In the genomic region with DNA sequence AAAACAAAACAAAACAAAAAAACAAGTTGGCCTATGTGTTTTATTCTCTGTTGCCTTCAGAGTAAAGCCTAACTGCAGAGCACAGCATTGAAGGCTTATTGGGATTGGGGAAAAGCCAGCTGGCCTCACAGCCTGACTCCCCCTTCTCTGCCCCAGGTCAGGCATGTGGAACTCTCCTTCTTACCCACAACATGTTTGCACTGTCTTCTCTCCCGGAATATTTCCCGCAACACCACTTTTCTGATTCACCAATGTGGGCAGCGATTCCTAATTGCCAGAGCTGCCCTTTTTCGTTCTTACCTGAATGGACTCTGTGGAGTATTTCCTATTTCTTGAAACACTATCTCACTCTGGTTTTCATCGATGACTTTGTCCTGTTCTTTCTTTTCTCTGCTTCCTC, we compare ENCODE assay signal across 16 cellular contexts. TPM values are rescaled to one million over a fixed set of nuclear protein-coding genes. Genes with fewer than 3 reads are reported as not detected.
DNase-seq lines count a peak whose midpoint lies in the region; FAIRE-seq and TF ChIP-seq lines count a peak whose summit lies in the region.
"Had no signal": no experiment of that assay in that cellular context is flagged by ENCODE, and none has a peak within 500 bp of the region (broad histone marks: within the 10 kb centered on the region; RNA-seq: fewer than 3 reads in every experiment).

No MANE protein-coding gene starts in this region.

- in situ Hi-C loops in GM13977 (cut with MboI; ENCODE audit: low pct_unique_long_range_greater_than_20kb, low sequenced_read_pairs, unreplicated experiment) = loop anchor here (25.0 kb wide), 1 partner anchor 281 kb away; no protein-coding TSS in a partner anchor

- H2BK20ac ChIP-seq in H9 (ENCODE audit: low read depth, low read length, poor library complexity, severe bottlenecking) = no peak overlapping the region

- WGBS in mesendoderm (ENCODE audit: extremely low coverage, insufficient coverage, low lambda C conversion rate) = no CpG with 5 or more reads among the region's 5 CpGs
- 55 to 62% methylated on average over 5 of the region's 5 CpGs for WGBS in thyroid gland, 2 donors
- no CpG with 5 or more reads among the region's 5 CpGs for WGBS in H9 (ENCODE audit: extremely low coverage, insufficient read length, low lambda C conversion rate)

- H4K8ac ChIP-seq in mesendoderm (ENCODE audit: low read depth, low read length) (no peak overlapping the region), H9 (replicated peaks; ENCODE audit: insufficient read length, low read depth, low read length) (no peak overlapping the region)

- H3K36me3 ChIP-seq in endothelial cell of umbilical vein (ENCODE audit: control insufficient read depth in 2 of 2, extremely low read depth in 1 of 2, insufficient read depth in 2 of 2, low read length in 2 of 2) (no peaks in the 10 kb centered on the region), mesendoderm (ENCODE audit: control insufficient read depth, insufficient read depth, low read length) (no peaks in the 10 kb centered on the region), thyroid gland (no peaks in the 10 kb centered on the region)
- H3K36me3 ChIP-seq: BLaER1 treated with 17β-estradiol and CSF1 and Interleukin-3, amounts not matched to agents 10 nM and 100 nM had no signal

- H3K4me1 ChIP-seq in endothelial cell of umbilical vein (ENCODE audit: control insufficient read depth, extremely low read depth, insufficient read depth, low read length) (peaks cover 6% of the 10 kb centered on the region), mesendoderm (ENCODE audit: control insufficient read depth, low read depth, low read length) (peaks cover 2% of the 10 kb centered on the region), thyroid gland (peaks cover 2 to 10% of the 10 kb centered on the region in 2 donors), H9 (ENCODE audit: insufficient read depth, low read length) (peaks cover 2% of the 10 kb centered on the region)

- H3K56ac ChIP-seq in mesendoderm (ENCODE audit: low read length) (no peak overlapping the region), H9 (ENCODE audit: insufficient read length, low read depth, low read length) (no peak overlapping the region)

- no peak overlapping the region for H2AFZ ChIP-seq in endothelial cell of umbilical vein (ENCODE audit: low read depth, low read length)
- no peak overlapping the region for H2AFZ ChIP-seq in H9 (ENCODE audit: low read length)
- H2AFZ ChIP-seq: GM23248 had no signal

- peaks cover 16% of the 10 kb centered on the region for H3K27me3 Mint-ChIP-seq in T-helper 1 cell treated with Interleukin-12 subunit alpha and Interleukin-12 subunit beta and Interleukin-4 antibody, amounts not matched to agents 30 μg/mL and 1 μg/mL, for 36 hours (ENCODE audit: low read depth)
- peaks cover 73% of the 10 kb centered on the region for H3K27me3 Mint-ChIP-seq in H9 (ENCODE audit: low read depth)

- H4K20me1 ChIP-seq in endothelial cell of umbilical vein (replicated peaks; ENCODE audit: control insufficient read depth, extremely low read depth, insufficient read depth, low read length) (no peaks in the 10 kb centered on the region), H9 (ENCODE audit: control insufficient read depth, insufficient read depth, insufficient read length) (no peaks in the 10 kb centered on the region)

- H3K27me3 ChIP-seq in endothelial cell of umbilical vein (ENCODE audit: control insufficient read depth in 2 of 2, insufficient read depth in 2 of 2, low read length in 2 of 2) (peaks cover 18 to 21% of the 10 kb centered on the region in 2 experiments), mesendoderm (ENCODE audit: insufficient read depth, low read length, poor library complexity) (no peaks in the 10 kb centered on the region), thyroid gland (no peaks in the 10 kb centered on the region), H9 (ENCODE audit: insufficient read depth, low read length) (peaks cover 9% of the 10 kb centered on the region; the same call in 1 of the 2 replicates)
- H3K27me3 ChIP-seq: BLaER1 treated with 17β-estradiol and CSF1 and Interleukin-3, amounts not matched to agents 10 nM and 100 nM had no signal

- H3K4me3 ChIP-seq in endothelial cell of umbilical vein (replicated peaks in 1 of 3; ENCODE audit: insufficient read depth in 1 of 3, low read depth in 1 of 3, low read length in 3 of 3) (no peak overlapping the region), mesendoderm (ENCODE audit: low read length) (no peak overlapping the region), thyroid gland (replicated peaks in 1 of 3) (no peak overlapping the region)
- H3K4me3 ChIP-seq: BLaER1 treated with 17β-estradiol and CSF1 and Interleukin-3, amounts not matched to agents 10 nM and 100 nM; GM12878; GM23248 had no signal

- peaks cover 16% of the 10 kb centered on the region for H3K4me1 Mint-ChIP-seq in T-helper 1 cell treated with Interleukin-12 subunit alpha and Interleukin-12 subunit beta and Interleukin-4 antibody, amounts not matched to agents 30 μg/mL and 1 μg/mL, for 36 hours (ENCODE audit: low read depth)
- peaks cover 20 to 29% of the 10 kb centered on the region in 2 experiments for H3K4me1 Mint-ChIP-seq in H9

- no peak overlapping the region for H3K4me3 Mint-ChIP-seq in T-helper 1 cell treated with Interleukin-12 subunit alpha and Interleukin-12 subunit beta and Interleukin-4 antibody, amounts not matched to agents 30 μg/mL and 1 μg/mL, for 36 hours
- no peak overlapping the region for H3K4me3 Mint-ChIP-seq in H9

- peak overlapping the region; percentile 3 for H3K27ac Mint-ChIP-seq in T-helper 1 cell treated with Interleukin-12 subunit alpha and Interleukin-12 subunit beta and Interleukin-4 antibody, amounts not matched to agents 30 μg/mL and 1 μg/mL, for 36 hours
- H3K27ac Mint-ChIP-seq in H9 = no peak overlapping the region
- H3K27ac Mint-ChIP-seq: CD4-positive, CD25-positive, alpha-beta regulatory T cell had no signal

- H2BK120ac ChIP-seq in mesendoderm (ENCODE audit: low read depth, low read length) (no peak overlapping the region), H9 (ENCODE audit: low read depth, low read length, poor library complexity, severe bottlenecking) (no peak overlapping the region)

- H3K9ac ChIP-seq in endothelial cell of umbilical vein (replicated peaks; ENCODE audit: extremely low read depth, insufficient read depth, low read length) (no peak overlapping the region), mesendoderm (ENCODE audit: low read length) (no peak overlapping the region), H9 (ENCODE audit: extremely low read depth, insufficient read length, low read length) (no peak overlapping the region)
- H3K9ac ChIP-seq: BLaER1 treated with 17β-estradiol and CSF1 and Interleukin-3, amounts not matched to agents 10 nM and 100 nM; GM23248 had no signal

- H3K4me2 ChIP-seq in endothelial cell of umbilical vein (ENCODE audit: insufficient read depth, low read length) (no peak overlapping the region), mesendoderm (ENCODE audit: low read length) (no peak overlapping the region), H9 (ENCODE audit: insufficient read depth, insufficient read length, low read length) (no peak overlapping the region)
- H3K4me2 ChIP-seq: BLaER1 treated with 17β-estradiol and CSF1 and Interleukin-3, amounts not matched to agents 10 nM and 100 nM had no signal

- no peak for FAIRE-seq in endothelial cell of umbilical vein (lab: Jason Lieb, UNC)
- FAIRE-seq: GM12878, H54 had no signal

- H4K91ac ChIP-seq in H9 (ENCODE audit: insufficient read length, low read depth, low read length) = no peak overlapping the region

- dilution Hi-C loops in endothelial cell of umbilical vein (cut with MboI; ENCODE audit: extremely low pct_ligation_motif_present, low sequenced_read_pairs) = loop anchor here (10.0 kb wide), 1 partner anchor 613 kb away; no protein-coding TSS in a partner anchor

- H3K79me2 ChIP-seq in endothelial cell of umbilical vein (ENCODE audit: control insufficient read depth, insufficient read depth, low read length) (no peaks in the 10 kb centered on the region), mesendoderm (ENCODE audit: control insufficient read depth, insufficient read depth, low read length) (no peaks in the 10 kb centered on the region), H9 (ENCODE audit: insufficient read depth, low read length) (no peaks in the 10 kb centered on the region)

- no peaks in the 10 kb centered on the region for H3K9me1 ChIP-seq in endothelial cell of umbilical vein (replicated peaks; ENCODE audit: control insufficient read depth, extremely low read depth, insufficient read depth, low read length)

- H2BK15ac ChIP-seq in mesendoderm (replicated peaks; ENCODE audit: low read depth) = no peak overlapping the region
- H2BK15ac ChIP-seq in H9 (ENCODE audit: low read depth, low read length) = no peak overlapping the region

- H2BK5ac ChIP-seq in mesendoderm (ENCODE audit: low read length) = no peak overlapping the region
- no peak overlapping the region for H2BK5ac ChIP-seq in H9 (ENCODE audit: insufficient read length, low read length)

- H3K79me1 ChIP-seq in mesendoderm (ENCODE audit: low read length) = no peaks in the 10 kb centered on the region
- no peaks in the 10 kb centered on the region for H3K79me1 ChIP-seq in H9 (ENCODE audit: insufficient read depth, low read depth, low read length, poor library complexity, severe bottlenecking)

- no peak overlapping the region for H3T11ph ChIP-seq in H9 (ENCODE audit: low read length)

- H4K5ac ChIP-seq in mesendoderm (ENCODE audit: low read length) = no peak overlapping the region
- no peak overlapping the region for H4K5ac ChIP-seq in H9 (ENCODE audit: insufficient read length, low read depth, low read length)

- no peaks in the 10 kb centered on the region for H3K36me3 Mint-ChIP-seq in T-helper 1 cell treated with Interleukin-12 subunit alpha and Interleukin-12 subunit beta and Interleukin-4 antibody, amounts not matched to agents 30 μg/mL and 1 μg/mL, for 36 hours (ENCODE audit: low read depth)
- H3K36me3 Mint-ChIP-seq in H9 (ENCODE audit: insufficient read depth in 1 of 3, low read depth in 3 of 3) = no peaks in the 10 kb centered on the region; a peak in 1 of 7 replicates
- H3K36me3 Mint-ChIP-seq: CD4-positive, CD25-positive, alpha-beta regulatory T cell had no signal

- H2BK12ac ChIP-seq in H9 (ENCODE audit: insufficient read length, low read depth, low read length) = no peak overlapping the region

- H3K18ac ChIP-seq in mesendoderm (ENCODE audit: low read length) (no peak overlapping the region), H9 (ENCODE audit: insufficient read length, low read depth, low read length) (no peak overlapping the region)

- no peak overlapping the region for H3K27ac ChIP-seq in endothelial cell of umbilical vein (ENCODE audit: insufficient read depth, low read depth, low read length)
- no peak overlapping the region for H3K27ac ChIP-seq in mesendoderm (ENCODE audit: low read depth, low read length)
- no peak overlapping the region for H3K27ac ChIP-seq in thyroid gland
- no peak overlapping the region for H3K27ac ChIP-seq in H9 (ENCODE audit: insufficient read length, low read depth, low read length)
- H3K27ac ChIP-seq: BLaER1 treated with 17β-estradiol and CSF1 and Interleukin-3, amounts not matched to agents 10 nM and 100 nM; GM23248 had no signal

- peaks cover 5% of the 10 kb centered on the region for H3K23me2 ChIP-seq in H9 (ENCODE audit: insufficient read length, low read depth, low read length, poor library complexity, severe bottlenecking)

- TF ChIP-seq CTCF in endothelial cell of umbilical vein (IDR thresholded peaks at IDR 0.05; ENCODE audit: extremely low read depth in 1 of 2, insufficient read depth in 1 of 2, low read depth in 1 of 2, low read length in 2 of 2) = no peak
- no peak for TF ChIP-seq CTCF in thyroid gland (IDR thresholded peaks at IDR 0.05)
- no peak for TF ChIP-seq CTCF in GM13977 (IDR thresholded peaks at IDR 0.05; ENCODE audit: extremely low read depth, insufficient read depth, missing control alignments)
- no peak for TF ChIP-seq CTCF in H9 (conservative IDR thresholded peaks at IDR 0.05)

- H2AK5ac ChIP-seq in mesendoderm (ENCODE audit: low read length) (no peak overlapping the region), H9 (ENCODE audit: insufficient read length, low read length) (no peak overlapping the region)

- intact Hi-C loops in endothelial cell of umbilical vein (cut with micrococcal nuclease) (no loop called here), thyroid gland (cut with DNase I) (no loop called here)

- H3K9me3 Mint-ChIP-seq in T-helper 1 cell treated with Interleukin-12 subunit alpha and Interleukin-12 subunit beta and Interleukin-4 antibody, amounts not matched to agents 30 μg/mL and 1 μg/mL, for 36 hours = no peaks in the 10 kb centered on the region
- no peaks in the 10 kb centered on the region for H3K9me3 Mint-ChIP-seq in H9
- H3K9me3 Mint-ChIP-seq: CD4-positive, CD25-positive, alpha-beta regulatory T cell had no signal

- H3K4ac ChIP-seq in mesendoderm (ENCODE audit: low read depth, low read length) (no peak overlapping the region), H9 (ENCODE audit: low read depth, low read length) (no peak overlapping the region)

- H3K14ac ChIP-seq in H9 (ENCODE audit: insufficient read depth, low read length) = no peak overlapping the region

- CTCF ChIA-PET in endothelial cell of umbilical vein (lab: Charles Lee) = no interaction called here

- peak overlapping the region; percentile 29 for H3K23ac ChIP-seq in mesendoderm (ENCODE audit: low read length)
- H3K23ac ChIP-seq in H9 (ENCODE audit: insufficient read length, low read depth, low read length) = no peak overlapping the region

- no TSS peak for BruUV-seq in endothelial cell of umbilical vein (replicated peaks; lab: Mats Ljungman, UMichigan)

- no peaks in the 10 kb centered on the region for H3K9me3 ChIP-seq in endothelial cell of umbilical vein (replicated peaks; ENCODE audit: control insufficient read depth, insufficient read depth, low read length)
- no peaks in the 10 kb centered on the region for H3K9me3 ChIP-seq in thyroid gland
- H3K9me3 ChIP-seq in H9 (ENCODE audit: control insufficient read depth, low read depth, low read length) = no peaks in the 10 kb centered on the region
- H3K9me3 ChIP-seq: BLaER1 treated with 17β-estradiol and CSF1 and Interleukin-3, amounts not matched to agents 10 nM and 100 nM had no signal

- DNase-seq in T-helper 1 cell (no peak), endothelial cell of umbilical vein (ENCODE audit: low read depth, low spot score) (no peak), mesendoderm (no peak), thyroid gland (peak; percentile 30 to 40), GM13977 (ENCODE audit: low spot score) (no peak), COLO829 (ENCODE audit: low spot score) (no peak), H9 (no peak)
- DNase-seq: 8988T; Calu3; CD4-positive, CD25-positive, alpha-beta regulatory T cell; DMS79; GM23248 had no signal

- no peak for TF ChIP-seq POLR2A in endothelial cell of umbilical vein (IDR thresholded peaks at IDR 0.05; ENCODE audit: low read depth, low read length)
- TF ChIP-seq POLR2A in thyroid gland (IDR thresholded peaks at IDR 0.05) = no peak

- POLR2A ChIA-PET in endothelial cell of umbilical vein (lab: Charles Lee) = no interaction called here

RNA-seq across cellular contexts. Expression of a gene that starts 2.8 kb away (rescaled TPM):
- total RNA-seq in endothelial cell of umbilical vein (21.0 and 23.4 TPM in 2 replicates), thyroid gland (10 to 100 TPM; 27.1 to 58.1 (median 31.3) TPM), H9 (2021) (19.6 and 20.2 TPM in 2 replicates)
- polyA plus RNA-seq in endothelial cell of umbilical vein = 17.3 and 20.4 TPM in 2 replicates
- 13.1 and 14.5 TPM in 2 replicates for polyA plus RNA-seq in endothelial cell of umbilical vein (2011; cell fraction: cytosol; rRNA removed)
- polyA plus RNA-seq in endothelial cell of umbilical vein (2011; cell fraction: nucleus; rRNA removed) = 110 and 116 TPM in 2 replicates
- polyA plus RNA-seq in endothelial cell of umbilical vein (2012) = 17.4 and 18.0 TPM in 2 replicates
- polyA minus RNA-seq in endothelial cell of umbilical vein = 21.2 and 27.0 TPM in 2 replicates
- 14.7 TPM for polyA minus RNA-seq in endothelial cell of umbilical vein (2011; cell fraction: cytosol; rRNA and poly(A)+ RNA removed)
- polyA minus RNA-seq in endothelial cell of umbilical vein (2011; cell fraction: nucleus; rRNA and poly(A)+ RNA removed) = 22.8 and 30.0 TPM in 2 replicates
- 10.7 TPM for polyA plus RNA-seq in mesendoderm (2013, experiment 1 of 2)
- polyA plus RNA-seq in mesendoderm (2013, experiment 2 of 2) = 11.7 TPM

Comparison
In these comparisons a context has a peak if more than half of its experiments do, and no peak if none do; other contexts are left out.
1. DNase-seq: peak in thyroid gland (2 of 2); none in T-helper 1 cell (0 of 5), endothelial cell of umbilical vein (single experiment), mesendoderm (single experiment), GM13977 (single experiment), COLO829 (single experiment) and H9 (single experiment).